33 cellular contexts compared by ENCODE assay signal in the genomic region with DNA sequence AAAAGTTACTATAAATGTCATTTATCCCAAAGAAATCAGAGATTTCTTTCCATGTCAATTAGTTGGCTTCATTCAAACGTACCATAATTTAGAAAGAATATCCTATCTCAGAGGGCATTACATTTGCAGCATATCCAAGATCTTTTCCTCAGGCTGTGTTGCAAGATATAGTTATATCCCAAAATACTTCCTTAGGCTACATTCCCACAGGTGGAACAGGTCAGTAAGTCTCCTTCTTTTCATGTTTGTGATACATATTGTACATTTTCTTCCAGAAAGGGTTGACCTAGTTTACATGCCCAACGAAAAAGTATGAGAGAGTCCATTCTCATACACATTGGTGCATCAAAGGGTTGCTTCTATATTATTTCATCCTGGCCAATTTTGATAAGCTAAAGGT. TPM values are rescaled to one million over a fixed set of nuclear protein-coding genes. Genes with fewer than 3 reads are reported as not detected.
"Had no signal": no experiment of that assay in that cellular context is flagged by ENCODE, and none has a peak within 500 bp of the region (broad histone marks: within the 10 kb centered on the region; RNA-seq: fewer than 3 reads in every experiment).

No MANE protein-coding gene starts in this region.

- H3K4me1 ChIP-seq: adrenal gland, ascending aorta, body of pancreas, breast epithelium had no signal

- H3K4me3 ChIP-seq: adrenal gland, ascending aorta, body of pancreas, breast epithelium, cardiac muscle cell had no signal

- H3K27ac ChIP-seq: adrenal gland, ascending aorta, body of pancreas, brain microvascular endothelial cell, breast epithelium, cardiac muscle cell had no signal

- DNase-seq: activated effector memory CD4-positive, alpha-beta T cell treated with anti-CD3 and anti-CD28 coated beads, Interleukin-2, amount 50 U/mL, for 16 hours; activated effector memory CD4-positive, alpha-beta T cell treated with Interleukin-2 at 50 U/mL for 16 hours; activated gamma-delta T cell; activated gamma-delta T cell treated with Interleukin-2 at 50 U/mL for 16 hours; activated naive CD4-positive, alpha-beta T cell; activated naive CD4-positive, alpha-beta T cell treated with anti-CD3 and anti-CD28 coated beads for 36 hours; activated naive CD4-positive, alpha-beta T cell treated with anti-CD3 and anti-CD28 coated beads, Interleukin-2, amount 10 ng/mL, durations not matched to agents 7 days and 5 days; activated naive CD4-positive, alpha-beta T cell treated with anti-CD3 and anti-CD28 coated beads, Interleukin-2, amount 50 U/mL, for 16 hours; activated naive CD4-positive, alpha-beta T cell treated with Interleukin-2 at 50 U/mL for 16 hours; activated naive CD8-positive, alpha-beta T cell treated with anti-CD3 and anti-CD28 coated beads for 36 hours; activated naive CD8-positive, alpha-beta T cell treated with anti-CD3 and anti-CD28 coated beads, Interleukin-2, amount 10 ng/mL, durations not matched to agents 7 days and 5 days; activated naive CD8-positive, alpha-beta T cell treated with anti-CD3 and anti-CD28 coated beads, Interleukin-2, amount 50 U/mL, for 24 hours; activated T-cell treated with anti-CD3 and anti-CD28 coated beads, Interleukin-2, amount 50 U/mL, for 24 hours; activated T-cell treated with anti-CD3 and anti-CD28 coated beads, Interleukin-2, amount 50 U/mL, for 4 hours; activated T-cell treated with anti-CD3 and anti-CD28 coated beads, Interleukin-2, amount 50 U/mL, for 48 hours; activated T-cell treated with anti-CD3 and anti-CD28 coated beads, Interleukin-2, amount 50 U/mL, for 72 hours; adrenal gland; amniotic stem cell; amygdala; anterior cingulate cortex; aorta; body of pancreas; brain microvascular endothelial cell; caudate nucleus; central memory CD4-positive, alpha-beta T cell; cerebellar nuclear complex had no signal

- H3K36me3 ChIP-seq: adrenal gland, ascending aorta, brain microvascular endothelial cell, breast epithelium, cardiac muscle cell had no signal

- H3K9me3 ChIP-seq: adrenal gland, ascending aorta, body of pancreas, breast epithelium had no signal

- FAIRE-seq: astrocyte, bronchial epithelial cell had no signal

- ATAC-seq: activated naive CD4-positive, alpha-beta T cell treated with anti-CD3 and anti-CD28 coated beads, Interleukin-2, amount 50 U/mL, for 72 hours; activated naive CD8-positive, alpha-beta T cell treated with anti-CD3 and anti-CD28 coated beads, Interleukin-2, amount 50 U/mL, for 24 hours; activated T-cell treated with anti-CD3 and anti-CD28 coated beads, Interleukin-2, amount 50 U/mL, for 4 hours; activated T-cell treated with anti-CD3 and anti-CD28 coated beads, Interleukin-2, amount 50 U/mL, for 72 hours; activated T-helper 17 cell treated with anti-CD3 and anti-CD28 coated beads, Interleukin-2, amount 50 U/mL, for 72 hours; body of pancreas had no signal

RNA-seq across cellular contexts. Expression of a gene that starts 26.9 kb away (rescaled TPM):
- polyA plus RNA-seq: adrenal gland, cardiac muscle cell had no signal

RNA-seq across cellular contexts. Expression of a gene that starts 33.0 kb away (rescaled TPM):
- polyA plus RNA-seq: cardiac muscle cell had no signal
